ENCODE assay signal across 10 cellular contexts in the genomic region with DNA sequence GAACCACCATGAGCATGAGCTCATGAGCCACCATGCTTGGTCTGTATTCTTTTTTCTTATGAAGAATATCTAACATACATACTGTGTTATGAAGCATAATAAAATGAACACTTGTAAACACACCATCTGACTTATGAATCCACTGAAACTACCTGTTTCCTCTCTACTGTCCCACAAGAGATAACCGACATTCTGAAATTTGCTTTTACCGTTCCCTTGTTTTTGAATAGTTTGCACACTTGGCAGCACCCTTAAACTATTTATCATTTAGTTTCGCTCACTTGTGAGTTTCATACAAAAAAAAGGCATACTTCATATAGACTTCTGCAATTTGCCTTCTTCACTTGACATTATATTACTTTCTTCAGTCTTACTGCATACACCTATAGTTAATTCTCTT.
DNase-seq lines count a peak whose midpoint lies in the region; ATAC-seq lines count a peak whose summit lies in the region.
"Had no signal": no experiment of that assay in that cellular context is flagged by ENCODE, and none has a peak within 500 bp of the region (broad histone marks: within the 10 kb centered on the region; RNA-seq: fewer than 3 reads in every experiment).

No MANE protein-coding gene starts in this region.

- intact Hi-C loops in head of caudate nucleus (cut with DNase I) = no loop called here

- H3K4me3 Mint-ChIP-seq in T-helper 1 cell treated with Interleukin-12 subunit alpha and Interleukin-12 subunit beta and Interleukin-4 antibody, amounts not matched to agents 30 μg/mL and 1 μg/mL, for 36 hours = peak overlapping the region; percentile 46
- H3K4me3 Mint-ChIP-seq: activated naive CD4-positive, alpha-beta T cell treated with anti-CD3 and anti-CD28 coated beads, Interleukin-2, amount 50 U/mL, for 24 hours had no signal

- peaks cover 9% of the 10 kb centered on the region for H3K4me1 Mint-ChIP-seq in T-helper 1 cell treated with Interleukin-12 subunit alpha and Interleukin-12 subunit beta and Interleukin-4 antibody, amounts not matched to agents 30 μg/mL and 1 μg/mL, for 36 hours (ENCODE audit: low read depth)

- peaks cover 30% of the 10 kb centered on the region for H3K36me3 Mint-ChIP-seq in T-helper 1 cell treated with Interleukin-12 subunit alpha and Interleukin-12 subunit beta and Interleukin-4 antibody, amounts not matched to agents 30 μg/mL and 1 μg/mL, for 36 hours (ENCODE audit: low read depth)

- ATAC-seq in GM18508 (IDR thresholded peaks at IDR 0.05; ENCODE audit: insufficient read depth, unreplicated experiment) = peak; percentile 91
- ATAC-seq in GM19468 (IDR thresholded peaks at IDR 0.05; ENCODE audit: extremely low read depth, unreplicated experiment) = peak; percentile 68
- ATAC-seq in HG03039 (IDR thresholded peaks at IDR 0.05; ENCODE audit: unreplicated experiment) = peak; percentile 67

- peak overlapping the region; percentile 38 for H3K27ac Mint-ChIP-seq in T-helper 1 cell treated with Interleukin-12 subunit alpha and Interleukin-12 subunit beta and Interleukin-4 antibody, amounts not matched to agents 30 μg/mL and 1 μg/mL, for 36 hours
- H3K27ac Mint-ChIP-seq: activated naive CD4-positive, alpha-beta T cell treated with anti-CD3 and anti-CD28 coated beads, Interleukin-2, amount 50 U/mL, for 24 hours had no signal

- no peak for DNase-seq in NCI-H2107 (lab: John Stamatoyannopoulos, UW)
- DNase-seq in RKO (ENCODE audit: low spot score) = no peak
- no peak for DNase-seq in AG20443 (ENCODE audit: low spot score)
- DNase-seq in head of caudate nucleus = no peak
- DNase-seq: NCI-H510A treated with DMSO at 0.1 percent for 48 hours had no signal

- H3K27me3 Mint-ChIP-seq in T-helper 1 cell treated with Interleukin-12 subunit alpha and Interleukin-12 subunit beta and Interleukin-4 antibody, amounts not matched to agents 30 μg/mL and 1 μg/mL, for 36 hours (ENCODE audit: low read depth) = no peaks in the 10 kb centered on the region
- H3K27me3 Mint-ChIP-seq: activated naive CD4-positive, alpha-beta T cell treated with anti-CD3 and anti-CD28 coated beads, Interleukin-2, amount 50 U/mL, for 24 hours had no signal

- H3K9me3 Mint-ChIP-seq in T-helper 1 cell treated with Interleukin-12 subunit alpha and Interleukin-12 subunit beta and Interleukin-4 antibody, amounts not matched to agents 30 μg/mL and 1 μg/mL, for 36 hours = no peaks in the 10 kb centered on the region
- H3K9me3 Mint-ChIP-seq: activated naive CD4-positive, alpha-beta T cell treated with anti-CD3 and anti-CD28 coated beads, Interleukin-2, amount 50 U/mL, for 24 hours had no signal
